Comparison of ENCODE assay signal across 9 cellular contexts in genomic region chr1:234699795-234700665, GRCh38.
A peak's percentile ranks its signal among the peaks of the same experiment; 100 is the strongest.
DNase-seq lines count a peak whose midpoint lies in the region; ATAC-seq and TF ChIP-seq lines count a peak whose summit lies in the region.
"Had no signal": no experiment of that assay in that cellular context is flagged by ENCODE, and none has a peak within 500 bp of the region (broad histone marks: within the 10 kb centered on the region; RNA-seq: fewer than 3 reads in every experiment).

No MANE protein-coding gene starts in this region.

- H3K9me3 Mint-ChIP-seq in activated CD8-positive, alpha-beta T cell treated with anti-CD3 and anti-CD28 coated beads for 36 hours: no peaks in the 10 kb centered on the region
- no peaks in the 10 kb centered on the region for H3K9me3 Mint-ChIP-seq in activated CD8-positive, alpha-beta T cell treated with anti-CD3 and anti-CD28 coated beads, Interleukin-2, amount 10 ng/mL, durations not matched to agents 7 days and 5 days (ENCODE audit: insufficient read depth)
- H3K9me3 Mint-ChIP-seq in osteocyte (ENCODE audit: unreplicated experiment): no peaks in the 10 kb centered on the region
- H3K9me3 Mint-ChIP-seq in Calu3 (ENCODE audit: low read depth, unreplicated experiment): no peaks in the 10 kb centered on the region

- in situ Hi-C loops in GM23248 (cut with MboI): no loop called here

- H3K36me3 ChIP-seq in GM23248 (ENCODE audit: low read depth): no peaks in the 10 kb centered on the region

- peak overlapping the region; percentile 38 for H3K27ac ChIP-seq in GM23248

- peaks cover 11% of the 10 kb centered on the region for H3K4me1 ChIP-seq in GM23248 (ENCODE audit: insufficient read depth)

- no peak for TF ChIP-seq CTCF in activated CD8-positive, alpha-beta T cell treated with anti-CD3 and anti-CD28 coated beads for 36 hours (IDR thresholded peaks at IDR 0.05)
- no peak for TF ChIP-seq CTCF in NB4 (IDR thresholded peaks at IDR 0.05; ENCODE audit: low read depth, low read length)
- no peak for TF ChIP-seq CTCF in osteocyte (IDR thresholded peaks at IDR 0.05)
- TF ChIP-seq CTCF in Calu3 (IDR thresholded peaks at IDR 0.05; ENCODE audit: unreplicated experiment): no peak

- H3K4me1 Mint-ChIP-seq in activated CD8-positive, alpha-beta T cell treated with anti-CD3 and anti-CD28 coated beads for 36 hours (ENCODE audit: low read depth): peaks cover 10% of the 10 kb centered on the region
- no peaks in the 10 kb centered on the region for H3K4me1 Mint-ChIP-seq in activated CD8-positive, alpha-beta T cell treated with anti-CD3 and anti-CD28 coated beads, Interleukin-2, amount 10 ng/mL, durations not matched to agents 7 days and 5 days (ENCODE audit: low read depth)
- H3K4me1 Mint-ChIP-seq in osteocyte (ENCODE audit: unreplicated experiment) (peaks cover 10% of the 10 kb centered on the region), Calu3 (ENCODE audit: low read depth, unreplicated experiment) (peaks cover 34% of the 10 kb centered on the region)

- no peaks in the 10 kb centered on the region for H3K27me3 ChIP-seq in GM23248 (replicated peaks; ENCODE audit: insufficient read depth)

- no peaks in the 10 kb centered on the region for H3K79me2 ChIP-seq in GM23248 (ENCODE audit: insufficient read depth)

- no TSS peak for BruUV-seq in Calu3 (replicated peaks; lab: Mats Ljungman, UMichigan)

- no peaks in the 10 kb centered on the region for H3K9me3 ChIP-seq in GM23248 (ENCODE audit: low read depth)

- DNase-seq in activated CD8-positive, alpha-beta T cell treated with anti-CD3 and anti-CD28 coated beads for 36 hours: peak; percentile 41
- no peak for DNase-seq in activated CD8-positive, alpha-beta T cell treated with anti-CD3 and anti-CD28 coated beads, Interleukin-2, amount 10 ng/mL, durations not matched to agents 7 days and 5 days
- peak; percentile 87 for DNase-seq in GM23248
- DNase-seq in NB4 (ENCODE audit: low read depth): peak; percentile 59
- DNase-seq in dermis blood vessel endothelial cell: peak; percentile 52
- peak; percentile 64 for DNase-seq in osteocyte (ENCODE audit: extremely low spot score, unreplicated experiment)
- no peak for DNase-seq in Calu3
- DNase-seq in NCI-H1930 (lab: John Stamatoyannopoulos, UW): no peak
- DNase-seq: DND-41 had no signal

- intact Hi-C loops in activated CD8-positive, alpha-beta T cell treated with anti-CD3 and anti-CD28 coated beads for 36 hours (cut with micrococcal nuclease): no loop called here
- intact Hi-C loops in Calu3 (cut with micrococcal nuclease; ENCODE audit: unreplicated experiment): no loop called here

- H2AFZ ChIP-seq in GM23248: no peak overlapping the region

- ATAC-seq in activated CD8-positive, alpha-beta T cell treated with anti-CD3 and anti-CD28 coated beads for 36 hours: peak; percentile 85
- ATAC-seq in activated CD8-positive, alpha-beta T cell treated with anti-CD3 and anti-CD28 coated beads, Interleukin-2, amount 10 ng/mL, durations not matched to agents 7 days and 5 days: no peak

- POLR2A ChIA-PET in activated CD8-positive, alpha-beta T cell treated with anti-CD3 and anti-CD28 coated beads for 36 hours (lab: Charles Lee): interaction anchor here (0.6 to 1.5 kb wide), 3 partner anchors 9 to 88 kb away, joined by 3 to 4 read pairs (median 3); no protein-coding TSS in a partner anchor
- POLR2A ChIA-PET in activated CD8-positive, alpha-beta T cell treated with anti-CD3 and anti-CD28 coated beads, Interleukin-2, amount 10 ng/mL, durations not matched to agents 7 days and 5 days (lab: Charles Lee): no interaction called here

- TF ChIP-seq POLR2A in NB4 (IDR thresholded peaks at IDR 0.05; ENCODE audit: extremely low read depth, insufficient read length): no peak

- peaks cover 2% of the 10 kb centered on the region for H3K27me3 Mint-ChIP-seq in activated CD8-positive, alpha-beta T cell treated with anti-CD3 and anti-CD28 coated beads for 36 hours
- peaks cover 2% of the 10 kb centered on the region for H3K27me3 Mint-ChIP-seq in activated CD8-positive, alpha-beta T cell treated with anti-CD3 and anti-CD28 coated beads, Interleukin-2, amount 10 ng/mL, durations not matched to agents 7 days and 5 days (ENCODE audit: low read depth)
- H3K27me3 Mint-ChIP-seq in osteocyte (ENCODE audit: unreplicated experiment) (no peaks in the 10 kb centered on the region), Calu3 (ENCODE audit: unreplicated experiment) (no peaks in the 10 kb centered on the region)

- no peak overlapping the region for H3K27ac Mint-ChIP-seq in activated CD8-positive, alpha-beta T cell treated with anti-CD3 and anti-CD28 coated beads for 36 hours
- no peak overlapping the region for H3K27ac Mint-ChIP-seq in activated CD8-positive, alpha-beta T cell treated with anti-CD3 and anti-CD28 coated beads, Interleukin-2, amount 10 ng/mL, durations not matched to agents 7 days and 5 days
- peak overlapping the region; percentile 31 for H3K27ac Mint-ChIP-seq in osteocyte (ENCODE audit: unreplicated experiment)
- no peak overlapping the region for H3K27ac Mint-ChIP-seq in Calu3 (ENCODE audit: unreplicated experiment)

- H3K36me3 Mint-ChIP-seq in activated CD8-positive, alpha-beta T cell treated with anti-CD3 and anti-CD28 coated beads for 36 hours (ENCODE audit: low read depth): no peaks in the 10 kb centered on the region
- no peaks in the 10 kb centered on the region for H3K36me3 Mint-ChIP-seq in activated CD8-positive, alpha-beta T cell treated with anti-CD3 and anti-CD28 coated beads, Interleukin-2, amount 10 ng/mL, durations not matched to agents 7 days and 5 days (ENCODE audit: low read depth)
- no peaks in the 10 kb centered on the region for H3K36me3 Mint-ChIP-seq in osteocyte (ENCODE audit: unreplicated experiment)
- H3K36me3 Mint-ChIP-seq in Calu3 (ENCODE audit: insufficient read depth, unreplicated experiment): no peaks in the 10 kb centered on the region

- H3K4me3 Mint-ChIP-seq in activated CD8-positive, alpha-beta T cell treated with anti-CD3 and anti-CD28 coated beads for 36 hours: no peak overlapping the region
- H3K4me3 Mint-ChIP-seq in activated CD8-positive, alpha-beta T cell treated with anti-CD3 and anti-CD28 coated beads, Interleukin-2, amount 10 ng/mL, durations not matched to agents 7 days and 5 days: no peak overlapping the region
- H3K4me3 Mint-ChIP-seq in osteocyte (ENCODE audit: unreplicated experiment) (no peak overlapping the region), Calu3 (ENCODE audit: low read depth, unreplicated experiment) (no peak overlapping the region)

- H3F3A ChIP-seq in GM23248 (ENCODE audit: insufficient read depth): peaks cover 12% of the 10 kb centered on the region

- WGBS in GM23248 (ENCODE audit: low coverage in 1 of 2, low lambda C conversion rate in 2 of 2, missing lambda C conversion rate in 2 of 2), 2 experiments: 47 to 50% methylated on average over 7 of the region's 7 CpGs

- H3K4me2 ChIP-seq in GM23248 (ENCODE audit: unreplicated experiment): peak overlapping the region; percentile 38

- CTCF ChIA-PET in activated CD8-positive, alpha-beta T cell treated with anti-CD3 and anti-CD28 coated beads for 36 hours (lab: Charles Lee): interaction anchor here (1.0 kb wide), 1 partner anchor 18 kb away, joined by 3 read pairs; no protein-coding TSS in a partner anchor
- CTCF ChIA-PET in activated CD8-positive, alpha-beta T cell treated with anti-CD3 and anti-CD28 coated beads, Interleukin-2, amount 10 ng/mL, durations not matched to agents 7 days and 5 days (lab: Charles Lee): interaction anchor here (1.8 kb wide), 1 partner anchor 18 kb away, joined by 4 read pairs; no protein-coding TSS in a partner anchor
- CTCF ChIA-PET in Calu3 (lab: Charles Lee): interaction anchor here (0.5 to 0.6 kb wide), 2 partner anchors 18 to 87 kb away, joined by 3 to 5 read pairs; no protein-coding TSS in a partner anchor

- no peaks in the 10 kb centered on the region for H4K20me1 ChIP-seq in GM23248 (ENCODE audit: insufficient read depth)

- no peak overlapping the region for H3K9ac ChIP-seq in GM23248

- H3K4me3 ChIP-seq in GM23248 (no peak overlapping the region), NB4 (ENCODE audit: low read depth, low read length) (no peak overlapping the region)

- H3K9me2 ChIP-seq in GM23248 (ENCODE audit: insufficient read depth): no peaks in the 10 kb centered on the region

Comparison
In these comparisons a context has a peak if more than half of its experiments do, and no peak if none do; other contexts are left out.
1. DNase-seq: peak in activated CD8-positive, alpha-beta T cell treated with anti-CD3 and anti-CD28 coated beads for 36 hours (single experiment), GM23248 (single experiment), NB4 (single experiment), dermis blood vessel endothelial cell (single experiment) and osteocyte (single experiment); none in activated CD8-positive, alpha-beta T cell treated with anti-CD3 and anti-CD28 coated beads, Interleukin-2, amount 10 ng/mL, durations not matched to agents 7 days and 5 days (single experiment), Calu3 (single experiment) and NCI-H1930 (0 of 2).